Comparison of ENCODE assay signal across 1 cellular context in the genomic region with DNA sequence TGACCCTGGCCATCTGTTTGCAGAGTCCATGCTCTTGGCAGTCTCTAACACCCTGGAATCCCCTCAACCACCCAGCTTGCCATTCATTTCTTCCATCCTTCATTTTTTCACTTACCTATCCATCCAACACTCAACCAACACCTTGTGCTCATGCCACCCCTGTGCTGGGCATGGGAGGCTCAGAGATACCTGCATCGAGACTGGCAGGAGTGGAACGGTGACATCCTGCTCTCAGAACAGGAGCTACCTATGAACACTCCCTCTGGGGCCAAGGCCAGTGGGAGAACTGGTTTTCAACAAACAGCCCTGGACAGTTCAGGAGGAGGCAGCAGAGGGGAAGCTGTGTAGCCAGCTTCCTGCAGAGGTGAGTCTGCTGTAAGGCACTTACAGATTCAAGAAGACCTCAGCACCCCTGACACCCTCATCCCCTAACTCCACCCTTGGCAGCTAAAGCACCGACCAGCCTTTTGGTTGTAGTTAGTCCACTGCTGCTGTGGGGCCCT.
TF ChIP-seq lines count a peak whose summit lies in the region.

No MANE protein-coding gene starts in this region.

TF ChIP-seq in HepG2, 621 proteins besides CTCF, POLR2A, EP300 and RAD21:
- TF ChIP-seq SP140L (CRISPR knock-in tag; IDR thresholded peaks at IDR 0.05; ENCODE audit: borderline replicate concordance) (no peak), KLF11 (CRISPR knock-in tag; IDR thresholded peaks at IDR 0.05) (no peak), ZFAT (CRISPR knock-in tag; conservative IDR thresholded peaks at IDR 0.05) (no peak), SRSF1 (optimal IDR thresholded peaks at IDR 0.05; ENCODE audit: low read depth, low read length) (no peak), ZBTB1 (CRISPR knock-in tag; IDR thresholded peaks at IDR 0.05; ENCODE audit: borderline replicate concordance) (no peak), ZNF337 (CRISPR knock-in tag; IDR thresholded peaks at IDR 0.05; ENCODE audit: borderline replicate concordance, low read depth) (no peak), NAIF1 (CRISPR knock-in tag; IDR thresholded peaks at IDR 0.05; ENCODE audit: borderline replicate concordance) (no peak), KDM6A (CRISPR knock-in tag; IDR thresholded peaks at IDR 0.05; ENCODE audit: low read depth) (no peak), ZNF562 (CRISPR knock-in tag; IDR thresholded peaks at IDR 0.05; ENCODE audit: borderline replicate concordance) (no peak), EZH2 (conservative IDR thresholded peaks at IDR 0.05; ENCODE audit: low read depth, low read length) (no peak), SALL2 (CRISPR knock-in tag; IDR thresholded peaks at IDR 0.05) (no peak)
- TF ChIP-seq, protein P1, sequence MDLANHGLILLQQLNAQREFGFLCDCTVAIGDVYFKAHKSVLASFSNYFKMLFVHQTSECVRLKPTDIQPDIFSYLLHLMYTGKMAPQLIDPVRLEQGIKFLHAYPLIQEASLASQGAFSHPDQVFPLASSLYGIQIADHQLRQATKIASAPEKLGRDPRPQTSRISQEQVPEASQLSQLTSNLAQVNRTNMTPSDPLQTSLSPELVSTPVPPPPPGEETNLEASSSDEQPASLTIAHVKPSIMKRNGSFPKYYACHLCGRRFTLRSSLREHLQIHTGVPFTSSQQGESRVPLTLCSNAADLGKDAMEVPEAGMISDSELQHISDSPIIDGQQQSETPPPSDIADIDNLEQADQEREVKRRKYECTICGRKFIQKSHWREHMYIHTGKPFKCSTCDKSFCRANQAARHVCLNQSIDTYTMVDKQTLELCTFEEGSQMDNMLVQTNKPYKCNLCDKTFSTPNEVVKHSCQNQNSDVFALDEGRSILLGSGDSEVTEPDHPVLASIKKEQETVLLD (CRISPR knock-in tag; IDR thresholded peaks at IDR 0.05; ENCODE audit: low read depth): no peak
